18 cellular contexts compared by ENCODE assay signal in genomic region chr4:1164444-1164843, GRCh38. TPM values are rescaled to one million over a fixed set of nuclear protein-coding genes. Genes with fewer than 3 reads are reported as not detected.
DNase-seq lines count a peak whose midpoint lies in the region; ATAC-seq and TF ChIP-seq lines count a peak whose summit lies in the region.
"Had no signal": no experiment of that assay in that cellular context is flagged by ENCODE, and none has a peak within 500 bp of the region (broad histone marks: within the 10 kb centered on the region; RNA-seq: fewer than 3 reads in every experiment).

No MANE protein-coding gene starts in this region.

- H3K4me1 Mint-ChIP-seq in naive B cell = peaks cover 38 to 58% (median 41%) of the 10 kb centered on the region in 3 donors

- H3K36me3 Mint-ChIP-seq in naive B cell = no peaks in the 10 kb centered on the region
- H3K36me3 Mint-ChIP-seq: CD8-positive, alpha-beta T cell had no signal

- peak overlapping the region; percentile 100 for H3K27ac ChIP-seq in VCaP

- H3K27ac Mint-ChIP-seq in naive B cell = peak overlapping the region in 3 of 6 donors; percentile 42 to 95 (median 70)
- H3K27ac Mint-ChIP-seq: CD8-positive, alpha-beta T cell; H9 had no signal

- H3K4me3 Mint-ChIP-seq in naive B cell = peak overlapping the region in 5 of 8 donors; percentile 4 to 78 (median 50)
- H3K4me3 Mint-ChIP-seq: CD8-positive, alpha-beta T cell; H9 had no signal

- H3K27me3 Mint-ChIP-seq in naive B cell = peaks cover 0 to 4% (median 0%) of the 10 kb centered on the region in 3 donors

- no peak for ATAC-seq in Right ventricle myocardium inferior
- no peak for ATAC-seq in naive B cell (ENCODE audit: low read depth in 2 of 2)
- ATAC-seq in GM21786 (IDR thresholded peaks at IDR 0.05; ENCODE audit: unreplicated experiment) = no peak
- ATAC-seq: CD8-positive, alpha-beta T cell had no signal

- peak; percentile 69 for DNase-seq in cardiac septum (ENCODE audit: low spot score)
- no peak for DNase-seq in Right ventricle myocardium inferior (ENCODE audit: missing footprints)
- DNase-seq in naive B cell = no peak
- DNase-seq in NCI-H526 (lab: John Stamatoyannopoulos, UW) = no peak
- DNase-seq in NCI-H1092 (lab: John Stamatoyannopoulos, UW) = no peak
- DNase-seq: 8988T; AML-193; C1 segment of cervical spinal cord; CD8-positive, alpha-beta T cell; COR-L47; DMS153; DMS79 treated with DMSO at 0.1 percent for 48 hours; EL; GOT3; H9; IMR-90 had no signal

- intact Hi-C loops in cardiac septum (cut with DNase I) = no loop called here
- intact Hi-C loops in Right ventricle myocardium inferior (cut with DNase I) = no loop called here

- no peak for TF ChIP-seq CTCF in VCaP (conservative IDR thresholded peaks at IDR 0.05)

- peaks cover 0 to 11% (median 7%) of the 10 kb centered on the region in 7 donors for H3K9me3 Mint-ChIP-seq in naive B cell
- H3K9me3 Mint-ChIP-seq: CD8-positive, alpha-beta T cell had no signal

RNA-seq across cellular contexts. Expression of gene SPON2, which starts 7.9 kb away (rescaled TPM):
- total RNA-seq in cardiac septum (19.8 TPM), Right ventricle myocardium inferior (22.6 TPM)
- 1 to 10 TPM in 5 of 6 donors, under 1 TPM in 1; 0.56 to 4.1 (median 1.5) TPM for polyA plus RNA-seq in naive B cell (ENCODE audit: low read depth in 6 of 6)

RNA-seq across cellular contexts. Expression of gene RNF212, which starts 51.1 kb away (rescaled TPM):
- total RNA-seq in cardiac septum (1.4 TPM), Right ventricle myocardium inferior (1.7 TPM)
- polyA plus RNA-seq in naive B cell (ENCODE audit: low read depth in 6 of 6) = 10 to 100 TPM in 1 of 6 donors, 1 to 10 TPM in 4, under 1 TPM in 1; 0.79 to 11.6 (median 2.0) TPM
